Comparison of ENCODE assay signal across 1 cellular context in the genomic region with DNA sequence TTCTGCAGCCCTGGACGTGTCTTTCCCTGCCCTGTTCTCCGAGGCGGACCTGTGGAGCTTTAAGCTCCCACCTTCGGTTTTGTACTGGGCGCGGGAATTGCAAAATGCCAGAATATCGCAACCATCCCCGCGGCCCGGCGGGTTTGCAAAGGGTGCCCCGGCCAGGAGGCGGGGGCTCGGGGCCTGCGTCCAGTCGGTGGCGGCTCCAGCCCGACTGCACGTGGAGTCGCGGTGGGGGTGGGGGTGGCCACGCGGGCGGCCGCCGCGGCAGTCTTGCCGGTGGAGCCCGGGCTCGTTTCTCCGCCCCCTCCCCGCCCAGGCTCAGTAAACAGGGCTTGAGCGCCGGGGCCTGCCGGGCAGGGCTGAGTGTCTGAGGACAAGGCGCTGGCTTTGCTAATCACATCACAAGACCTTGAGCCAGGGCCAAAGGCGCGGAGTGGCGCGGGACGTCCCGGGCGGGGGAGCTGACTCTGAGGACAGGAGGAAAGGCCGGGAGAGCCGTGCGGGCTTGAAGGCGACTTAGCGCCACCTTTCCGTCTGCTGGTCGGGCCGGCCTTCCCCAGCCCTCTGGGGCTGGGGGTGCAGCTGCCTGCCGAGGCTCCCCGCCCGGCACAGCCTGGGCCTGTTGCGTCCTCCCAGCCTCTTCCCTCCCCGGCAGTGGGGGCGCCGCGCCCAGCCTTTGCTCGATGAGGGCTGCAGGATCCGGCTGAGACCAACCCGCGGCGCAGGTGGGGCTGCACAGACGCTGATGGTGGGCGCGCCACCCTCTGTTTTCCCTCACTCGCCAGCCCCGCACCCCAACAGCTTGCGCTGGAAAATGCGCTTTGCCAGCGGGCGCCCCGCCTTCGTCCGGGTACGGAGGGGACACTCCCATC.
TF ChIP-seq lines count a peak whose summit lies in the region.

No MANE protein-coding gene starts in this region.

TF ChIP-seq in HepG2, 621 proteins besides CTCF, POLR2A, EP300 and RAD21 (continued from another document and continues in another):
- TF ChIP-seq, protein P1, sequence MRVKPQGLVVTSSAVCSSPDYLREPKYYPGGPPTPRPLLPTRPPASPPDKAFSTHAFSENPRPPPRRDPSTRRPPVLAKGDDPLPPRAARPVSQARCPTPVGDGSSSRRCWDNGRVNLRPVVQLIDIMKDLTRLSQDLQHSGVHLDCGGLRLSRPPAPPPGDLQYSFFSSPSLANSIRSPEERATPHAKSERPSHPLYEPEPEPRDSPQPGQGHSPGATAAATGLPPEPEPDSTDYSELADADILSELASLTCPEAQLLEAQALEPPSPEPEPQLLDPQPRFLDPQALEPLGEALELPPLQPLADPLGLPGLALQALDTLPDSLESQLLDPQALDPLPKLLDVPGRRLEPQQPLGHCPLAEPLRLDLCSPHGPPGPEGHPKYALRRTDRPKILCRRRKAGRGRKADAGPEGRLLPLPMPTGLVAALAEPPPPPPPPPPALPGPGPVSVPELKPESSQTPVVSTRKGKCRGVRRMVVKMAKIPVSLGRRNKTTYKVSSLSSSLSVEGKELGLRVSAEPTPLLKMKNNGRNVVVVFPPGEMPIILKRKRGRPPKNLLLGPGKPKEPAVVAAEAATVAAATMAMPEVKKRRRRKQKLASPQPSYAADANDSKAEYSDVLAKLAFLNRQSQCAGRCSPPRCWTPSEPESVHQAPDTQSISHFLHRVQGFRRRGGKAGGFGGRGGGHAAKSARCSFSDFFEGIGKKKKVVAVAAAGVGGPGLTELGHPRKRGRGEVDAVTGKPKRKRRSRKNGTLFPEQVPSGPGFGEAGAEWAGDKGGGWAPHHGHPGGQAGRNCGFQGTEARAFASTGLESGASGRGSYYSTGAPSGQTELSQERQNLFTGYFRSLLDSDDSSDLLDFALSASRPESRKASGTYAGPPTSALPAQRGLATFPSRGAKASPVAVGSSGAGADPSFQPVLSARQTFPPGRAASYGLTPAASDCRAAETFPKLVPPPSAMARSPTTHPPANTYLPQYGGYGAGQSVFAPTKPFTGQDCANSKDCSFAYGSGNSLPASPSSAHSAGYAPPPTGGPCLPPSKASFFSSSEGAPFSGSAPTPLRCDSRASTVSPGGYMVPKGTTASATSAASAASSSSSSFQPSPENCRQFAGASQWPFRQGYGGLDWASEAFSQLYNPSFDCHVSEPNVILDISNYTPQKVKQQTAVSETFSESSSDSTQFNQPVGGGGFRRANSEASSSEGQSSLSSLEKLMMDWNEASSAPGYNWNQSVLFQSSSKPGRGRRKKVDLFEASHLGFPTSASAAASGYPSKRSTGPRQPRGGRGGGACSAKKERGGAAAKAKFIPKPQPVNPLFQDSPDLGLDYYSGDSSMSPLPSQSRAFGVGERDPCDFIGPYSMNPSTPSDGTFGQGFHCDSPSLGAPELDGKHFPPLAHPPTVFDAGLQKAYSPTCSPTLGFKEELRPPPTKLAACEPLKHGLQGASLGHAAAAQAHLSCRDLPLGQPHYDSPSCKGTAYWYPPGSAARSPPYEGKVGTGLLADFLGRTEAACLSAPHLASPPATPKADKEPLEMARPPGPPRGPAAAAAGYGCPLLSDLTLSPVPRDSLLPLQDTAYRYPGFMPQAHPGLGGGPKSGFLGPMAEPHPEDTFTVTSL (CRISPR knock-in tag; IDR thresholded peaks at IDR 0.05; ENCODE audit: borderline replicate concordance): no peak; the same call in 1 of the 2 replicates
- TF ChIP-seq TBX2 (CRISPR knock-in tag; IDR thresholded peaks at IDR 0.05; ENCODE audit: borderline replicate concordance) (peak; percentile 88), SNAI1 (CRISPR knock-in tag; IDR thresholded peaks at IDR 0.05; ENCODE audit: borderline replicate concordance) (peak; percentile 94; the same call in 1 of the 2 replicates), ZNF644 (CRISPR knock-in tag; IDR thresholded peaks at IDR 0.05; ENCODE audit: low read depth) (0 out of 2 replicates have a peak, but pooled peaks have one; percentile 17), ZNF678 (CRISPR knock-in tag; IDR thresholded peaks at IDR 0.05) (peak; percentile 28), SRY (CRISPR knock-in tag; IDR thresholded peaks at IDR 0.05) (no peak; the same call in none of the 2 replicates), SRF (IDR thresholded peaks at IDR 0.05; ENCODE audit: low read depth, low read length) (no peak), RFX3 (CRISPR knock-in tag; IDR thresholded peaks at IDR 0.05) (no peak), MBD4 (IDR thresholded peaks at IDR 0.05; ENCODE audit: borderline replicate concordance, low read length) (no peak), ZNF17 (CRISPR knock-in tag; IDR thresholded peaks at IDR 0.05) (0 out of 2 replicates have a peak, but pooled peaks have one; percentile 59), ZNF629 (CRISPR knock-in tag; conservative IDR thresholded peaks at IDR 0.05) (0 out of 2 replicates have a peak, but pooled peaks have one; percentile 6), HOXA5 (CRISPR knock-in tag; IDR thresholded peaks at IDR 0.05) (0 out of 2 replicates have a peak, but pooled peaks have one; percentile 38), SNRNP70 (IDR thresholded peaks at IDR 0.05; ENCODE audit: low read depth, low read length) (no peak)
- TF ChIP-seq, protein P2, sequence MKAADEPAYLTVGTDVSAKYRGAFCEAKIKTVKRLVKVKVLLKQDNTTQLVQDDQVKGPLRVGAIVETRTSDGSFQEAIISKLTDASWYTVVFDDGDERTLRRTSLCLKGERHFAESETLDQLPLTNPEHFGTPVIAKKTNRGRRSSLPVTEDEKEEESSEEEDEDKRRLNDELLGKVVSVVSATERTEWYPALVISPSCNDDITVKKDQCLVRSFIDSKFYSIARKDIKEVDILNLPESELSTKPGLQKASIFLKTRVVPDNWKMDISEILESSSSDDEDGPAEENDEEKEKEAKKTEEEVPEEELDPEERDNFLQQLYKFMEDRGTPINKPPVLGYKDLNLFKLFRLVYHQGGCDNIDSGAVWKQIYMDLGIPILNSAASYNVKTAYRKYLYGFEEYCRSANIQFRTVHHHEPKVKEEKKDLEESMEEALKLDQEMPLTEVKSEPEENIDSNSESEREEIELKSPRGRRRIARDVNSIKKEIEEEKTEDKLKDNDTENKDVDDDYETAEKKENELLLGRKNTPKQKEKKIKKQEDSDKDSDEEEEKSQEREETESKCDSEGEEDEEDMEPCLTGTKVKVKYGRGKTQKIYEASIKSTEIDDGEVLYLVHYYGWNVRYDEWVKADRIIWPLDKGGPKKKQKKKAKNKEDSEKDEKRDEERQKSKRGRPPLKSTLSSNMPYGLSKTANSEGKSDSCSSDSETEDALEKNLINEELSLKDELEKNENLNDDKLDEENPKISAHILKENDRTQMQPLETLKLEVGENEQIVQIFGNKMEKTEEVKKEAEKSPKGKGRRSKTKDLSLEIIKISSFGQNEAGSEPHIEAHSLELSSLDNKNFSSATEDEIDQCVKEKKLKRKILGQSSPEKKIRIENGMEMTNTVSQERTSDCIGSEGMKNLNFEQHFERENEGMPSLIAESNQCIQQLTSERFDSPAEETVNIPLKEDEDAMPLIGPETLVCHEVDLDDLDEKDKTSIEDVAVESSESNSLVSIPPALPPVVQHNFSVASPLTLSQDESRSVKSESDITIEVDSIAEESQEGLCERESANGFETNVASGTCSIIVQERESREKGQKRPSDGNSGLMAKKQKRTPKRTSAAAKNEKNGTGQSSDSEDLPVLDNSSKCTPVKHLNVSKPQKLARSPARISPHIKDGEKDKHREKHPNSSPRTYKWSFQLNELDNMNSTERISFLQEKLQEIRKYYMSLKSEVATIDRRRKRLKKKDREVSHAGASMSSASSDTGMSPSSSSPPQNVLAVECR (CRISPR knock-in tag; IDR thresholded peaks at IDR 0.05; ENCODE audit: borderline replicate concordance): peak; percentile 85
- TF ChIP-seq, protein P3, sequence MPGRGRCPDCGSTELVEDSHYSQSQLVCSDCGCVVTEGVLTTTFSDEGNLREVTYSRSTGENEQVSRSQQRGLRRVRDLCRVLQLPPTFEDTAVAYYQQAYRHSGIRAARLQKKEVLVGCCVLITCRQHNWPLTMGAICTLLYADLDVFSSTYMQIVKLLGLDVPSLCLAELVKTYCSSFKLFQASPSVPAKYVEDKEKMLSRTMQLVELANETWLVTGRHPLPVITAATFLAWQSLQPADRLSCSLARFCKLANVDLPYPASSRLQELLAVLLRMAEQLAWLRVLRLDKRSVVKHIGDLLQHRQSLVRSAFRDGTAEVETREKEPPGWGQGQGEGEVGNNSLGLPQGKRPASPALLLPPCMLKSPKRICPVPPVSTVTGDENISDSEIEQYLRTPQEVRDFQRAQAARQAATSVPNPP (CRISPR knock-in tag; IDR thresholded peaks at IDR 0.05): peak; percentile 82
- TF ChIP-seq, protein P4, sequence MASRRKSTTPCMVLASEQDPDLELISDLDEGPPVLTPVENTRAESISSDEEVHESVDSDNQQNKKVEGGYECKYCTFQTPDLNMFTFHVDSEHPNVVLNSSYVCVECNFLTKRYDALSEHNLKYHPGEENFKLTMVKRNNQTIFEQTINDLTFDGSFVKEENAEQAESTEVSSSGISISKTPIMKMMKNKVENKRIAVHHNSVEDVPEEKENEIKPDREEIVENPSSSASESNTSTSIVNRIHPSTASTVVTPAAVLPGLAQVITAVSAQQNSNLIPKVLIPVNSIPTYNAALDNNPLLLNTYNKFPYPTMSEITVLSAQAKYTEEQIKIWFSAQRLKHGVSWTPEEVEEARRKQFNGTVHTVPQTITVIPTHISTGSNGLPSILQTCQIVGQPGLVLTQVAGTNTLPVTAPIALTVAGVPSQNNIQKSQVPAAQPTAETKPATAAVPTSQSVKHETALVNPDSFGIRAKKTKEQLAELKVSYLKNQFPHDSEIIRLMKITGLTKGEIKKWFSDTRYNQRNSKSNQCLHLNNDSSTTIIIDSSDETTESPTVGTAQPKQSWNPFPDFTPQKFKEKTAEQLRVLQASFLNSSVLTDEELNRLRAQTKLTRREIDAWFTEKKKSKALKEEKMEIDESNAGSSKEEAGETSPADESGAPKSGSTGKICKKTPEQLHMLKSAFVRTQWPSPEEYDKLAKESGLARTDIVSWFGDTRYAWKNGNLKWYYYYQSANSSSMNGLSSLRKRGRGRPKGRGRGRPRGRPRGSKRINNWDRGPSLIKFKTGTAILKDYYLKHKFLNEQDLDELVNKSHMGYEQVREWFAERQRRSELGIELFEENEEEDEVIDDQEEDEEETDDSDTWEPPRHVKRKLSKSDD (CRISPR knock-in tag; IDR thresholded peaks at IDR 0.05; ENCODE audit: low read depth): peak; percentile 53
- TF ChIP-seq, protein P5, sequence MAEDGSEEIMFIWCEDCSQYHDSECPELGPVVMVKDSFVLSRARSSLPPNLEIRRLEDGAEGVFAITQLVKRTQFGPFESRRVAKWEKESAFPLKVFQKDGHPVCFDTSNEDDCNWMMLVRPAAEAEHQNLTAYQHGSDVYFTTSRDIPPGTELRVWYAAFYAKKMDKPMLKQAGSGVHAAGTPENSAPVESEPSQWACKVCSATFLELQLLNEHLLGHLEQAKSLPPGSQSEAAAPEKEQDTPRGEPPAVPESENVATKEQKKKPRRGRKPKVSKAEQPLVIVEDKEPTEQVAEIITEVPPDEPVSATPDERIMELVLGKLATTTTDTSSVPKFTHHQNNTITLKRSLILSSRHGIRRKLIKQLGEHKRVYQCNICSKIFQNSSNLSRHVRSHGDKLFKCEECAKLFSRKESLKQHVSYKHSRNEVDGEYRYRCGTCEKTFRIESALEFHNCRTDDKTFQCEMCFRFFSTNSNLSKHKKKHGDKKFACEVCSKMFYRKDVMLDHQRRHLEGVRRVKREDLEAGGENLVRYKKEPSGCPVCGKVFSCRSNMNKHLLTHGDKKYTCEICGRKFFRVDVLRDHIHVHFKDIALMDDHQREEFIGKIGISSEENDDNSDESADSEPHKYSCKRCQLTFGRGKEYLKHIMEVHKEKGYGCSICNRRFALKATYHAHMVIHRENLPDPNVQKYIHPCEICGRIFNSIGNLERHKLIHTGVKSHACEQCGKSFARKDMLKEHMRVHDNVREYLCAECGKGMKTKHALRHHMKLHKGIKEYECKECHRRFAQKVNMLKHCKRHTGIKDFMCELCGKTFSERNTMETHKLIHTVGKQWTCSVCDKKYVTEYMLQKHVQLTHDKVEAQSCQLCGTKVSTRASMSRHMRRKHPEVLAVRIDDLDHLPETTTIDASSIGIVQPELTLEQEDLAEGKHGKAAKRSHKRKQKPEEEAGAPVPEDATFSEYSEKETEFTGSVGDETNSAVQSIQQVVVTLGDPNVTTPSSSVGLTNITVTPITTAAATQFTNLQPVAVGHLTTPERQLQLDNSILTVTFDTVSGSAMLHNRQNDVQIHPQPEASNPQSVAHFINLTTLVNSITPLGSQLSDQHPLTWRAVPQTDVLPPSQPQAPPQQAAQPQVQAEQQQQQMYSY (CRISPR knock-in tag; IDR thresholded peaks at IDR 0.05): peak; percentile 35; the same call in 1 of the 2 replicates
- TF ChIP-seq, protein P6, sequence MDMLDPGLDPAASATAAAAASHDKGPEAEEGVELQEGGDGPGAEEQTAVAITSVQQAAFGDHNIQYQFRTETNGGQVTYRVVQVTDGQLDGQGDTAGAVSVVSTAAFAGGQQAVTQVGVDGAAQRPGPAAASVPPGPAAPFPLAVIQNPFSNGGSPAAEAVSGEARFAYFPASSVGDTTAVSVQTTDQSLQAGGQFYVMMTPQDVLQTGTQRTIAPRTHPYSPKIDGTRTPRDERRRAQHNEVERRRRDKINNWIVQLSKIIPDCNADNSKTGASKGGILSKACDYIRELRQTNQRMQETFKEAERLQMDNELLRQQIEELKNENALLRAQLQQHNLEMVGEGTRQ (IDR thresholded peaks at IDR 0.05; ENCODE audit: low read depth, low read length): no peak
- TF ChIP-seq, protein P6 (CRISPR knock-in tag; IDR thresholded peaks at IDR 0.05; ENCODE audit: borderline replicate concordance): no peak; the same call in 1 of the 2 replicates
- TF ChIP-seq, protein P7, sequence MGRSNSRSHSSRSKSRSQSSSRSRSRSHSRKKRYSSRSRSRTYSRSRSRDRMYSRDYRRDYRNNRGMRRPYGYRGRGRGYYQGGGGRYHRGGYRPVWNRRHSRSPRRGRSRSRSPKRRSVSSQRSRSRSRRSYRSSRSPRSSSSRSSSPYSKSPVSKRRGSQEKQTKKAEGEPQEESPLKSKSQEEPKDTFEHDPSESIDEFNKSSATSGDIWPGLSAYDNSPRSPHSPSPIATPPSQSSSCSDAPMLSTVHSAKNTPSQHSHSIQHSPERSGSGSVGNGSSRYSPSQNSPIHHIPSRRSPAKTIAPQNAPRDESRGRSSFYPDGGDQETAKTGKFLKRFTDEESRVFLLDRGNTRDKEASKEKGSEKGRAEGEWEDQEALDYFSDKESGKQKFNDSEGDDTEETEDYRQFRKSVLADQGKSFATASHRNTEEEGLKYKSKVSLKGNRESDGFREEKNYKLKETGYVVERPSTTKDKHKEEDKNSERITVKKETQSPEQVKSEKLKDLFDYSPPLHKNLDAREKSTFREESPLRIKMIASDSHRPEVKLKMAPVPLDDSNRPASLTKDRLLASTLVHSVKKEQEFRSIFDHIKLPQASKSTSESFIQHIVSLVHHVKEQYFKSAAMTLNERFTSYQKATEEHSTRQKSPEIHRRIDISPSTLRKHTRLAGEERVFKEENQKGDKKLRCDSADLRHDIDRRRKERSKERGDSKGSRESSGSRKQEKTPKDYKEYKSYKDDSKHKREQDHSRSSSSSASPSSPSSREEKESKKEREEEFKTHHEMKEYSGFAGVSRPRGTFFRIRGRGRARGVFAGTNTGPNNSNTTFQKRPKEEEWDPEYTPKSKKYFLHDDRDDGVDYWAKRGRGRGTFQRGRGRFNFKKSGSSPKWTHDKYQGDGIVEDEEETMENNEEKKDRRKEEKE (IDR thresholded peaks at IDR 0.05): no peak
